9 cellular contexts compared by ENCODE assay signal in the genomic region with DNA sequence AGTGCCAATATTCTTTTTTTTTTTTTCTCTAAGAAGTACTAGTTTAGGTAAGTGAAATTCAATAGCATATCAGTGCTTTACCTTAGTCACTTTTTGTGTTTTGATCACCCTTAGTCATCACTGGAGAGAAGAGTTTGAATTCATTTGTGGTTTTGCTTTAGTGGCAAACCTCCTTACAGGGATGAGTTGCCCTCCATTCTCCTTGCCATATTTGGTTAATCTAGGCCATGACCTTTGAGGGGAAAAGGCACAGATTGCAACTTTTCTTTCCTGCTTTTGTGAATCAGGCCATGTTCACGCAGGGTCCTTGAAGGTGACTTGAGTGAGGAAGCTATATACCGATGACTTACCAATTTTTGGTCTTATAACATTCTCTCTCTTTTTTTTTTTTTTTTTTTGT. TPM values are rescaled to one million over a fixed set of nuclear protein-coding genes. Genes with fewer than 3 reads are reported as not detected.
DNase-seq lines count a peak whose midpoint lies in the region; ATAC-seq and FAIRE-seq lines count a peak whose summit lies in the region.
"Had no signal": no experiment of that assay in that cellular context is flagged by ENCODE, and none has a peak within 500 bp of the region (broad histone marks: within the 10 kb centered on the region; RNA-seq: fewer than 3 reads in every experiment).

No MANE protein-coding gene starts in this region.

- DNase-seq in activated T-cell treated with anti-CD3 and anti-CD28 coated beads, Interleukin-2, amount 50 U/mL, for 72 hours: peak; percentile 58 to 60
- peak; percentile 55 for DNase-seq in stimulated activated CD4-positive, alpha-beta T cell treated with anti-CD3 and anti-CD28 coated beads, Interleukin-15, amount 100 ng/mL, for 24 hours
- DNase-seq in NCI-H69 (lab: John Stamatoyannopoulos, UW): no peak
- no peak for DNase-seq in SIG-M5 treated with dmso at 0.1 percent for 504 hours (lab: John Stamatoyannopoulos, UW; ENCODE audit: unreplicated experiment)
- no peak for DNase-seq in frontal cortex (ENCODE audit: low spot score in 2 of 2)
- DNase-seq: hypothalamus, NCI-H1105 treated with DMSO at 0.1 percent for 48 hours had no signal

- H3K4me3 Mint-ChIP-seq in activated T-cell treated with anti-CD3 and anti-CD28 coated beads, Interleukin-2, amount 50 U/mL, for 72 hours: peak overlapping the region; percentile 53 to 86

- H3K36me3 Mint-ChIP-seq in activated T-cell treated with anti-CD3 and anti-CD28 coated beads, Interleukin-2, amount 50 U/mL, for 72 hours (ENCODE audit: insufficient read depth in 2 of 2): peaks cover 2 to 18% of the 10 kb centered on the region in 2 donors

- peak; percentile 71 for ATAC-seq in GM18907 (IDR thresholded peaks at IDR 0.05; ENCODE audit: unreplicated experiment)
- peak; percentile 87 for ATAC-seq in HG03442 (IDR thresholded peaks at IDR 0.05; ENCODE audit: unreplicated experiment)
- ATAC-seq in activated T-cell treated with anti-CD3 and anti-CD28 coated beads, Interleukin-2, amount 50 U/mL, for 72 hours (replicated peaks in 1 of 2): peak; percentile 94 to 99

- no peaks in the 10 kb centered on the region for H3K9me3 Mint-ChIP-seq in activated T-cell treated with anti-CD3 and anti-CD28 coated beads, Interleukin-2, amount 50 U/mL, for 72 hours

- no peaks in the 10 kb centered on the region for H3K27me3 Mint-ChIP-seq in activated T-cell treated with anti-CD3 and anti-CD28 coated beads, Interleukin-2, amount 50 U/mL, for 72 hours (ENCODE audit: low read depth)

- H3K27ac Mint-ChIP-seq in activated T-cell treated with anti-CD3 and anti-CD28 coated beads, Interleukin-2, amount 50 U/mL, for 72 hours: peak overlapping the region; percentile 95

- FAIRE-seq in frontal cortex (lab: Jason Lieb, UNC): no peak

- peaks cover 34% of the 10 kb centered on the region for H3K4me1 Mint-ChIP-seq in activated T-cell treated with anti-CD3 and anti-CD28 coated beads, Interleukin-2, amount 50 U/mL, for 72 hours (ENCODE audit: low read depth)

RNA-seq across cellular contexts. Expression of a gene that starts 34.4 kb away (rescaled TPM):
- total RNA-seq in activated T-cell treated with anti-CD3 and anti-CD28 coated beads, Interleukin-2, amount 50 U/mL, for 72 hours: 10 to 100 TPM; 23.0 to 28.0 TPM
- total RNA-seq in frontal cortex: 13.0 TPM

RNA-seq across cellular contexts. Expression of a gene that starts 36.3 kb away (rescaled TPM):
- 1 to 10 TPM; 2.1 to 3.0 TPM for total RNA-seq in activated T-cell treated with anti-CD3 and anti-CD28 coated beads, Interleukin-2, amount 50 U/mL, for 72 hours
- total RNA-seq in frontal cortex: 9.0 TPM

Comparison
In these comparisons a context has a peak if more than half of its experiments do, and no peak if none do; other contexts are left out.
1. DNase-seq: peak in activated T-cell treated with anti-CD3 and anti-CD28 coated beads, Interleukin-2, amount 50 U/mL, for 72 hours (2 of 2) and stimulated activated CD4-positive, alpha-beta T cell treated with anti-CD3 and anti-CD28 coated beads, Interleukin-15, amount 100 ng/mL, for 24 hours (single experiment); none in NCI-H69 (single experiment), SIG-M5 treated with dmso at 0.1 percent for 504 hours (single experiment) and frontal cortex (0 of 2).
2. Peak in every context shown above with its lines, with median percentiles within 50 percentile points of each other: ATAC-seq.